In the genomic region with DNA sequence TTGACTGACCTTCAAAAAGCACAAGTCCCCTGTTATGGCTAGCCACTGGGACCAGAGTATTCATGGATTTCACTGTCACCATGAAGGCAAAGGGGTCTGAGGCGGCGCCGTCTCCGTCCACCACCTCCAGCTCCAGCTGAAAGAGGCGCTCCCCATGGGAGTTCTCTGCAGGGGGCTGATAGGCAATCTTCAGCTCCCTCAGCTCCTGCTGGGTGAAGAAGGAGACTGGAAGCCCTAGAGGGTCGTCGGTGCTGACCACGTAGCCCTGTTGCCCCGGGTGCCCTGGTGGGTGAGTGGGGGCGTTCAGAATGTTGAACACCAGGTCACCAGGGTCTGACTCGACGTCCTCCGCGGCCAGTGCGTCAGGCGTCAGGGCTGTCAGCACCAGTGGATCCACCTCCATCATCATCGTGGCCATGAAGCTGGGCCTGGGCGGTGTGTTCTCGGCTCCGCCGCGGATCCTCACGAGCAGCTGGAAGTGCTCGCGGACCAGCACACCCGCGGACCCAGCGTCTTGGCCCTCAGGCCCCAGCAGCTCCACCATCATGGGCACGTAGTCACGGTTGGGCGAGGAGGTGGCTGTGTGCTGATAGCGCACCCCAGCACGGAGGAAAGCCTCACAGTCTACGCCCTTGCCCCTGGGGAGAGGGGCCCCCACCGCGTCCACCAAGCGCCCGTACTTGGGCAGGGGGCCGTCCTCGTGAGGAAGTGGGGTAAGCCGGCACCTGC, we compare ENCODE assay signal across 16 cellular contexts. TPM values are rescaled to one million over a fixed set of nuclear protein-coding genes. Genes with fewer than 3 reads are reported as not detected.
A peak's percentile ranks its signal among the peaks of the same experiment; 100 is the strongest.
DNase-seq lines count a peak whose midpoint lies in the region; ATAC-seq and TF ChIP-seq lines count a peak whose summit lies in the region.
"Had no signal": no experiment of that assay in that cellular context is flagged by ENCODE, and none has a peak within 500 bp of the region (broad histone marks: within the 10 kb centered on the region; RNA-seq: fewer than 3 reads in every experiment).

No MANE protein-coding gene starts in this region.

- POLR2A ChIA-PET in activated CD8-positive, alpha-beta T cell treated with anti-CD3 and anti-CD28 coated beads, Interleukin-2, amount 10 ng/mL, durations not matched to agents 7 days and 5 days (lab: Charles Lee): no interaction called here
- POLR2A ChIA-PET in activated CD8-positive, alpha-beta T cell treated with anti-CD3 and anti-CD28 coated beads for 36 hours (lab: Charles Lee): no interaction called here

- H3K27me3 Mint-ChIP-seq in activated CD8-positive, alpha-beta T cell treated with anti-CD3 and anti-CD28 coated beads, Interleukin-2, amount 10 ng/mL, durations not matched to agents 7 days and 5 days (ENCODE audit: low read depth): peaks cover 46% of the 10 kb centered on the region
- peaks cover 40% of the 10 kb centered on the region for H3K27me3 Mint-ChIP-seq in activated CD8-positive, alpha-beta T cell treated with anti-CD3 and anti-CD28 coated beads for 36 hours
- H3K27me3 Mint-ChIP-seq in brain: peaks cover 73% of the 10 kb centered on the region
- peaks cover 53% of the 10 kb centered on the region for H3K27me3 Mint-ChIP-seq in stimulated activated memory B cell treated with anti-CD40 and anti-IgM and Interleukin-4, amounts not matched to agents 10 μg/mL and 1 μg/mL and 100 μg/mL, for 72 hours

- no peaks in the 10 kb centered on the region for H3K9me3 ChIP-seq in lower lobe of right lung
- H3K9me3 ChIP-seq in suprapubic skin: no peaks in the 10 kb centered on the region
- no peaks in the 10 kb centered on the region for H3K9me3 ChIP-seq in gastroesophageal sphincter
- H3K9me3 ChIP-seq: A549, testis had no signal

- 39% methylated on average over 13 of the region's 41 CpGs for WGBS in suprapubic skin
- no CpG with 5 or more reads among the region's 41 CpGs for WGBS in gastroesophageal sphincter (ENCODE audit: low coverage in 1 of 2), 2 donors

- H3K27ac ChIP-seq in lower lobe of right lung (no peak overlapping the region), suprapubic skin (no peak overlapping the region), gastroesophageal sphincter (no peak overlapping the region)
- H3K27ac ChIP-seq: A549, testis had no signal

- H3K36me3 ChIP-seq in lower lobe of right lung (no peaks in the 10 kb centered on the region), suprapubic skin (no peaks in the 10 kb centered on the region), gastroesophageal sphincter (no peaks in the 10 kb centered on the region)

- no peak for DNase-seq in activated CD8-positive, alpha-beta T cell treated with anti-CD3 and anti-CD28 coated beads, Interleukin-2, amount 10 ng/mL, durations not matched to agents 7 days and 5 days
- no peak for DNase-seq in activated CD8-positive, alpha-beta T cell treated with anti-CD3 and anti-CD28 coated beads for 36 hours
- DNase-seq in lower lobe of right lung (no peak), suprapubic skin (ENCODE audit: low spot score in 2 of 2) (no peak), AG08395 (ENCODE audit: low spot score) (no peak)
- DNase-seq: activated CD4-positive, alpha-beta T cell treated with anti-CD3 and anti-CD28 coated beads, Interleukin-2, amount 50 U/mL, for 4 hours; DMS 273 treated with DMSO at 0.1 percent for 48 hours; foreskin melanocyte; NCI-H1436; NK-92 treated with Interleukin-12 subunit alpha and Interleukin-12 subunit beta, amount 100 ng/mL, for 24 hours; testis had no signal

- peak overlapping the region; percentile 47 for H3K4me3 Mint-ChIP-seq in activated CD8-positive, alpha-beta T cell treated with anti-CD3 and anti-CD28 coated beads, Interleukin-2, amount 10 ng/mL, durations not matched to agents 7 days and 5 days
- no peak overlapping the region for H3K4me3 Mint-ChIP-seq in activated CD8-positive, alpha-beta T cell treated with anti-CD3 and anti-CD28 coated beads for 36 hours
- H3K4me3 Mint-ChIP-seq in brain: peak overlapping the region in 3 of 5 experiments; percentile 57 to 83 (median 82)
- H3K4me3 Mint-ChIP-seq in stimulated activated memory B cell treated with anti-CD40 and anti-IgM and Interleukin-4, amounts not matched to agents 10 μg/mL and 1 μg/mL and 100 μg/mL, for 72 hours: no peak overlapping the region
- H3K4me3 Mint-ChIP-seq: memory B cell had no signal

- peaks cover 12% of the 10 kb centered on the region for H3K4me1 Mint-ChIP-seq in activated CD8-positive, alpha-beta T cell treated with anti-CD3 and anti-CD28 coated beads, Interleukin-2, amount 10 ng/mL, durations not matched to agents 7 days and 5 days (ENCODE audit: low read depth)
- peaks cover 9% of the 10 kb centered on the region for H3K4me1 Mint-ChIP-seq in activated CD8-positive, alpha-beta T cell treated with anti-CD3 and anti-CD28 coated beads for 36 hours (ENCODE audit: low read depth)
- H3K4me1 Mint-ChIP-seq in brain: peaks cover 7% of the 10 kb centered on the region
- peaks cover 16% of the 10 kb centered on the region for H3K4me1 Mint-ChIP-seq in stimulated activated memory B cell treated with anti-CD40 and anti-IgM and Interleukin-4, amounts not matched to agents 10 μg/mL and 1 μg/mL and 100 μg/mL, for 72 hours

- CTCF ChIA-PET in activated CD8-positive, alpha-beta T cell treated with anti-CD3 and anti-CD28 coated beads, Interleukin-2, amount 10 ng/mL, durations not matched to agents 7 days and 5 days (lab: Charles Lee): no interaction called here
- CTCF ChIA-PET in activated CD8-positive, alpha-beta T cell treated with anti-CD3 and anti-CD28 coated beads for 36 hours (lab: Charles Lee): no interaction called here

- peak; percentile 10 for ATAC-seq in activated CD8-positive, alpha-beta T cell treated with anti-CD3 and anti-CD28 coated beads, Interleukin-2, amount 10 ng/mL, durations not matched to agents 7 days and 5 days
- ATAC-seq in activated CD8-positive, alpha-beta T cell treated with anti-CD3 and anti-CD28 coated beads for 36 hours: no peak
- peak; percentile 12 to 13 for ATAC-seq in lower lobe of right lung
- ATAC-seq in gastroesophageal sphincter: no peak
- ATAC-seq in stimulated activated memory B cell treated with anti-CD40 and anti-IgM and Interleukin-4, amounts not matched to agents 10 μg/mL and 1 μg/mL and 100 μg/mL, for 72 hours: no peak

- TF ChIP-seq POLR2A in suprapubic skin (IDR thresholded peaks at IDR 0.05): no peak
- TF ChIP-seq POLR2A in gastroesophageal sphincter (IDR thresholded peaks at IDR 0.05): no peak

- H3K27ac Mint-ChIP-seq in activated CD8-positive, alpha-beta T cell treated with anti-CD3 and anti-CD28 coated beads, Interleukin-2, amount 10 ng/mL, durations not matched to agents 7 days and 5 days: no peak overlapping the region
- no peak overlapping the region for H3K27ac Mint-ChIP-seq in activated CD8-positive, alpha-beta T cell treated with anti-CD3 and anti-CD28 coated beads for 36 hours
- no peak overlapping the region for H3K27ac Mint-ChIP-seq in brain
- no peak overlapping the region for H3K27ac Mint-ChIP-seq in stimulated activated memory B cell treated with anti-CD40 and anti-IgM and Interleukin-4, amounts not matched to agents 10 μg/mL and 1 μg/mL and 100 μg/mL, for 72 hours
- H3K27ac Mint-ChIP-seq: memory B cell had no signal

- intact Hi-C loops in activated CD8-positive, alpha-beta T cell treated with anti-CD3 and anti-CD28 coated beads for 36 hours (cut with micrococcal nuclease): no loop called here
- intact Hi-C loops in lower lobe of right lung (cut with DNase I): no loop called here

- peaks cover 17% of the 10 kb centered on the region for H3K4me1 ChIP-seq in lower lobe of right lung
- peaks cover 17% of the 10 kb centered on the region for H3K4me1 ChIP-seq in suprapubic skin
- peaks cover 0 to 22% (median 11%) of the 10 kb centered on the region in 3 donors for H3K4me1 ChIP-seq in gastroesophageal sphincter
- H3K4me1 ChIP-seq: A549 had no signal

- TF ChIP-seq EP300 in suprapubic skin (IDR thresholded peaks at IDR 0.05) (no peak), gastroesophageal sphincter (IDR thresholded peaks at IDR 0.05) (no peak)

- no peaks in the 10 kb centered on the region for H3K9me3 Mint-ChIP-seq in activated CD8-positive, alpha-beta T cell treated with anti-CD3 and anti-CD28 coated beads, Interleukin-2, amount 10 ng/mL, durations not matched to agents 7 days and 5 days (ENCODE audit: insufficient read depth)
- no peaks in the 10 kb centered on the region for H3K9me3 Mint-ChIP-seq in activated CD8-positive, alpha-beta T cell treated with anti-CD3 and anti-CD28 coated beads for 36 hours
- H3K9me3 Mint-ChIP-seq in brain: peaks cover 0 to 11% (median 0%) of the 10 kb centered on the region in 5 experiments
- no peaks in the 10 kb centered on the region for H3K9me3 Mint-ChIP-seq in stimulated activated memory B cell treated with anti-CD40 and anti-IgM and Interleukin-4, amounts not matched to agents 10 μg/mL and 1 μg/mL and 100 μg/mL, for 72 hours
- H3K9me3 Mint-ChIP-seq: memory B cell had no signal

- H3K4me3 ChIP-seq in lower lobe of right lung: peak overlapping the region; percentile 42
- H3K4me3 ChIP-seq in suprapubic skin: peak overlapping the region; percentile 37
- peak overlapping the region in 1 of 2 donors; percentile 51 for H3K4me3 ChIP-seq in gastroesophageal sphincter
- H3K4me3 ChIP-seq: A549 had no signal

- H3K36me3 Mint-ChIP-seq in activated CD8-positive, alpha-beta T cell treated with anti-CD3 and anti-CD28 coated beads, Interleukin-2, amount 10 ng/mL, durations not matched to agents 7 days and 5 days (ENCODE audit: low read depth): no peaks in the 10 kb centered on the region
- H3K36me3 Mint-ChIP-seq in activated CD8-positive, alpha-beta T cell treated with anti-CD3 and anti-CD28 coated beads for 36 hours (ENCODE audit: low read depth): no peaks in the 10 kb centered on the region
- H3K36me3 Mint-ChIP-seq in brain: no peaks in the 10 kb centered on the region
- H3K36me3 Mint-ChIP-seq in stimulated activated memory B cell treated with anti-CD40 and anti-IgM and Interleukin-4, amounts not matched to agents 10 μg/mL and 1 μg/mL and 100 μg/mL, for 72 hours: no peaks in the 10 kb centered on the region
- H3K36me3 Mint-ChIP-seq: memory B cell had no signal

- H3K27me3 ChIP-seq in lower lobe of right lung (ENCODE audit: low read depth) (peaks cover 35% of the 10 kb centered on the region), suprapubic skin (peaks cover 34% of the 10 kb centered on the region), gastroesophageal sphincter (peaks cover 45% of the 10 kb centered on the region)
- H3K27me3 ChIP-seq: testis had no signal

- TF ChIP-seq CTCF in activated CD8-positive, alpha-beta T cell treated with anti-CD3 and anti-CD28 coated beads for 36 hours (IDR thresholded peaks at IDR 0.05): no peak
- TF ChIP-seq CTCF in brain (conservative IDR thresholded peaks at IDR 0.05) (no peak), lower lobe of right lung (IDR thresholded peaks at IDR 0.05) (no peak), suprapubic skin (IDR thresholded peaks at IDR 0.05) (no peak), gastroesophageal sphincter (IDR thresholded peaks at IDR 0.05) (no peak)

RNA-seq across cellular contexts. Expression of a gene that starts 1.0 kb away (rescaled TPM):
- not detected for total RNA-seq in activated CD8-positive, alpha-beta T cell treated with anti-CD3 and anti-CD28 coated beads, Interleukin-2, amount 10 ng/mL, durations not matched to agents 7 days and 5 days
- total RNA-seq in activated CD8-positive, alpha-beta T cell treated with anti-CD3 and anti-CD28 coated beads for 36 hours: not detected
- polyA plus RNA-seq in brain (ENCODE audit: insufficient read depth, low read depth, low replicate concordance): 0.44 TPM
- total RNA-seq in lower lobe of right lung (0.38 TPM), suprapubic skin (not detected), gastroesophageal sphincter (under 1 TPM in 1 of 4 donors, not detected in 3; under 0.01 TPM)
- polyA plus RNA-seq: A549 had no signal

Comparison
In these comparisons a context has a peak if more than half of its experiments do, and no peak if none do; other contexts are left out.
1. ATAC-seq: peak in activated CD8-positive, alpha-beta T cell treated with anti-CD3 and anti-CD28 coated beads, Interleukin-2, amount 10 ng/mL, durations not matched to agents 7 days and 5 days (single experiment) and lower lobe of right lung (2 of 2); none in activated CD8-positive, alpha-beta T cell treated with anti-CD3 and anti-CD28 coated beads for 36 hours (single experiment), gastroesophageal sphincter (single experiment) and stimulated activated memory B cell treated with anti-CD40 and anti-IgM and Interleukin-4, amounts not matched to agents 10 μg/mL and 1 μg/mL and 100 μg/mL, for 72 hours (single experiment).
2. H3K4me3 Mint-ChIP-seq: peak in activated CD8-positive, alpha-beta T cell treated with anti-CD3 and anti-CD28 coated beads, Interleukin-2, amount 10 ng/mL, durations not matched to agents 7 days and 5 days (single experiment) and brain (3 of 5); none in activated CD8-positive, alpha-beta T cell treated with anti-CD3 and anti-CD28 coated beads for 36 hours (single experiment) and stimulated activated memory B cell treated with anti-CD40 and anti-IgM and Interleukin-4, amounts not matched to agents 10 μg/mL and 1 μg/mL and 100 μg/mL, for 72 hours (single experiment).